1 cellular context compared by ENCODE assay signal in the genomic region with DNA sequence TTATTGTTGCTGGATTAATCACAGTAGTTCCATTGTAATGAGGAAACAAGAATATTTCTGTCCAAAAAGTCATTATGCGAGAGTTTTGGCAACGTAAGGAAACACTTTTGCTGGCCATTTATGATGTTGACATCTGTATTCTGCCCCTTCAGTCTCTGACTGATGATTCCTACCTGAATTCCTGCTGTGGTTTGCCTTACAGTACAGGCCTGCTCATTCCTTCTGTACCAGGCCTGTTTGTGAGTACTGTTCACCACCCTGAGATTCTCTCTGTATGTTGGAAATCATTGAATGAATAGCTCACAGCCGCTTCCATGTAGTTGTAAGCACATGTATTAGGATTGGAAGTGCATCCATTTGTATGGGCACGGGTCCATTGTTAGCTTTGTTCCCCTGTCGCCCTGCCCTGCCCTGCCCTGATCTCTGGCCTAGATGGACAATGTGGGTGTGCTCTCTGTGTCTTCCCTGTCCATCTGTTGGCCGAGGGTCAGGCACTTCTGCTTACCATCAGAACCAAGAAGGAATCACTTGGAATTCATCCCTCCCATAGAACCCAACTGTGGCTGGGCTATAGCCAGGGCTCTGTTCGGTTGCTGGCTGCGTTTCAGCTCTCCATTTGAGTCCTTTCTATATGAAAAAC.
TF ChIP-seq lines count a peak whose summit lies in the region.

No MANE protein-coding gene starts in this region.

TF ChIP-seq in IMR-90, 13 proteins besides CTCF, POLR2A, EP300 and RAD21 (continued from another document):
- TF ChIP-seq, protein P1, sequence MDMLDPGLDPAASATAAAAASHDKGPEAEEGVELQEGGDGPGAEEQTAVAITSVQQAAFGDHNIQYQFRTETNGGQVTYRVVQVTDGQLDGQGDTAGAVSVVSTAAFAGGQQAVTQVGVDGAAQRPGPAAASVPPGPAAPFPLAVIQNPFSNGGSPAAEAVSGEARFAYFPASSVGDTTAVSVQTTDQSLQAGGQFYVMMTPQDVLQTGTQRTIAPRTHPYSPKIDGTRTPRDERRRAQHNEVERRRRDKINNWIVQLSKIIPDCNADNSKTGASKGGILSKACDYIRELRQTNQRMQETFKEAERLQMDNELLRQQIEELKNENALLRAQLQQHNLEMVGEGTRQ (IDR thresholded peaks at IDR 0.05; ENCODE audit: low read depth, low read length), result no peak
- TF ChIP-seq MAZ (IDR thresholded peaks at IDR 0.05; ENCODE audit: borderline replicate concordance, low read depth, low read length) (no peak), CEBPB (IDR thresholded peaks at IDR 0.05; ENCODE audit: low read depth, low read length) (no peak), RCOR1 (IDR thresholded peaks at IDR 0.05; ENCODE audit: insufficient replicate concordance, low read length) (no peak), CHD1 (IDR thresholded peaks at IDR 0.05; ENCODE audit: low read depth, low read length) (no peak), RFX5 (IDR thresholded peaks at IDR 0.05; ENCODE audit: low read depth, low read length) (no peak)
